Comparison of ENCODE assay signal across 33 cellular contexts in genomic region chr9:25025686-25026085, GRCh38.
"Had no signal": no experiment of that assay in that cellular context is flagged by ENCODE, and none has a peak within 500 bp of the region (broad histone marks: within the 10 kb centered on the region; RNA-seq: fewer than 3 reads in every experiment).

No MANE protein-coding gene starts in this region.

- H3K27me3 ChIP-seq: MG63, Peyer's patch, SJCRH30 had no signal

- ATAC-seq: PC-3 had no signal

- H3K36me3 ChIP-seq: MG63, Peyer's patch, SJCRH30 had no signal

- DNase-seq: Kasumi-1, KG1, MG63, NCI-H1048, NCI-H1092 treated with DMSO at 0.1 percent for 48 hours, NCI-H1105 treated with DMSO at 0.1 percent for 48 hours, NCI-H1417, NCI-H1436, NCI-H146, NCI-H1694, NCI-H187, NCI-H1930, NCI-H2029 treated with DMSO at 0.1 percent for 48 hours, NCI-H2081 treated with DMSO at 0.1 percent for 48 hours, NCI-H2107, NCI-H2171, NCI-H226, NCI-H446 treated with DMSO at 0.1 percent for 48 hours, NCI-H510A, NCI-H524, NCI-H526, NCI-H69, NCI-H748 treated with DMSO at 0.1 percent for 48 hours, NCI-H82, OCI-M1, PC-3, Peyer's patch, RPMI8226, SHP77, SIG-M5, SJCRH30, SK-N-SH, SW 1271 had no signal

- H3K4me3 ChIP-seq: MG63, Peyer's patch, SJCRH30 had no signal

- H3K9me3 ChIP-seq: MG63, Peyer's patch, SJCRH30 had no signal

- H3K4me1 ChIP-seq: Peyer's patch, SJCRH30 had no signal

- H3K27ac ChIP-seq: Peyer's patch, SJCRH30 had no signal
